Comparison of ENCODE assay signal across 1 cellular context in the genomic region with DNA sequence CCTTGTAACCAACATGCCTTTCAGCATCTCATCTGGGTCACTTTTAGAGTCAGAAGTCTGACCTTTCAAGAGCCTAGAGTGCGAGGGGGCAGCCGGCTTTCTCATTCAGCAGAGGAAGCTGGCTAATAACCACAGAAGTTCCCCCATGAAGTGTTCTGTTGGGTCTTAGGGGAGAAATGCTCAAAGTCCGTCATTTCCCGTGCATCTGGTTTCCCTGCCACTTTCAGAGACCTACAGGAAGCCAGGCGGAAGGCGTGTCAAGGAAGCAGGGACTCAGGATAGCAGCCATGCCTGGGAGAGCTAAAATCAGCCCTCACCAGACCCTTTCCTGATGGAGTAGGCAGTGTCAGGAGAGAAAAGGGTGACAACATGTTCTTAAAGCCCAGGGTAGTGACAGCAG.
TF ChIP-seq lines count a peak whose summit lies in the region.

No MANE protein-coding gene starts in this region.

TF ChIP-seq in GM12878, 131 proteins besides CTCF, POLR2A, EP300 and RAD21:
- TF ChIP-seq CBFB (IDR thresholded peaks at IDR 0.05; ENCODE audit: low read depth) (no peak), ETV6 (conservative IDR thresholded peaks at IDR 0.05 in 1 of 2, IDR thresholded peaks at IDR 0.05 in 1 of 2; ENCODE audit: borderline replicate concordance in 1 of 2, low read depth in 1 of 2) (peak in 1 of 2 experiments; percentile 78; a peak in 2 of 4 replicates), EED (IDR thresholded peaks at IDR 0.05; ENCODE audit: low read depth) (peak; percentile 73), PAX5 (IDR thresholded peaks at IDR 0.05; ENCODE audit: borderline replicate concordance, low read depth, low read length) (no peak), ELK1 (IDR thresholded peaks at IDR 0.05; ENCODE audit: low read depth, low read length) (no peak), NR2F1 (conservative IDR thresholded peaks at IDR 0.05) (peak; percentile 50; the same call in 1 of the 2 replicates), ZNF207 (IDR thresholded peaks at IDR 0.05; ENCODE audit: borderline replicate concordance) (no peak), RUNX3 (IDR thresholded peaks at IDR 0.05; ENCODE audit: low read length) (peak; percentile 67), SUZ12 (IDR thresholded peaks at IDR 0.05; ENCODE audit: unreplicated experiment) (no peak), SP1 (IDR thresholded peaks at IDR 0.05; ENCODE audit: low read depth, low read length) (no peak), NRF1 (conservative IDR thresholded peaks at IDR 0.05; ENCODE audit: low read depth, low read length) (no peak)
- TF ChIP-seq, protein P1, sequence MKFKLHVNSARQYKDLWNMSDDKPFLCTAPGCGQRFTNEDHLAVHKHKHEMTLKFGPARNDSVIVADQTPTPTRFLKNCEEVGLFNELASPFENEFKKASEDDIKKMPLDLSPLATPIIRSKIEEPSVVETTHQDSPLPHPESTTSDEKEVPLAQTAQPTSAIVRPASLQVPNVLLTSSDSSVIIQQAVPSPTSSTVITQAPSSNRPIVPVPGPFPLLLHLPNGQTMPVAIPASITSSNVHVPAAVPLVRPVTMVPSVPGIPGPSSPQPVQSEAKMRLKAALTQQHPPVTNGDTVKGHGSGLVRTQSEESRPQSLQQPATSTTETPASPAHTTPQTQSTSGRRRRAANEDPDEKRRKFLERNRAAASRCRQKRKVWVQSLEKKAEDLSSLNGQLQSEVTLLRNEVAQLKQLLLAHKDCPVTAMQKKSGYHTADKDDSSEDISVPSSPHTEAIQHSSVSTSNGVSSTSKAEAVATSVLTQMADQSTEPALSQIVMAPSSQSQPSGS (IDR thresholded peaks at IDR 0.05; ENCODE audit: low read length), result no peak
- TF ChIP-seq, protein P2, sequence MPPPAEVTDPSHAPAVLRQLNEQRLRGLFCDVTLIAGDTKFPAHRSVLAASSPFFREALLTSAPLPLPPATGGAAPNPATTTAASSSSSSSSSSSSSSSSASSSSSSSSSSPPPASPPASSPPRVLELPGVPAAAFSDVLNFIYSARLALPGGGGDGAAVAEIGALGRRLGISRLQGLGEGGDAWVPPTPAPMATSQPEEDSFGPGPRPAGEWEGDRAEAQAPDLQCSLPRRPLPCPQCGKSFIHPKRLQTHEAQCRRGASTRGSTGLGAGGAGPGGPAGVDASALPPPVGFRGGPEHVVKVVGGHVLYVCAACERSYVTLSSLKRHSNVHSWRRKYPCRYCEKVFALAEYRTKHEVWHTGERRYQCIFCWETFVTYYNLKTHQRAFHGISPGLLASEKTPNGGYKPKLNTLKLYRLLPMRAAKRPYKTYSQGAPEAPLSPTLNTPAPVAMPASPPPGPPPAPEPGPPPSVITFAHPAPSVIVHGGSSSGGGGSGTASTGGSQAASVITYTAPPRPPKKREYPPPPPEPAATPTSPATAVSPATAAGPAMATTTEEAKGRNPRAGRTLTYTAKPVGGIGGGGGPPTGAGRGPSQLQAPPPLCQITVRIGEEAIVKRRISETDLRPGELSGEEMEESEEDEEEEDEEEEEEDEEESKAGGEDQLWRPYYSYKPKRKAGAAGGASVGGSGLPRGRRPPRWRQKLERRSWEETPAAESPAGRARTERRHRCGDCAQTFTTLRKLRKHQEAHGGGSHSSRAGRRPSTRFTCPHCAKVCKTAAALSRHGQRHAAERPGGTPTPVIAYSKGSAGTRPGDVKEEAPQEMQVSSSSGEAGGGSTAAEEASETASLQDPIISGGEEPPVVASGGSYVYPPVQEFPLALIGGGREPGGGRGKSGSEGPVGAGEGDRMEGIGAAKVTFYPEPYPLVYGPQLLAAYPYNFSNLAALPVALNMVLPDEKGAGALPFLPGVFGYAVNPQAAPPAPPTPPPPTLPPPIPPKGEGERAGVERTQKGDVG (CRISPR knock-in tag; IDR thresholded peaks at IDR 0.05), result no peak
